In genomic region chr6:44074383-44075136, GRCh38 we compare ENCODE assay signal across 7 cellular contexts. TPM values are rescaled to one million over a fixed set of nuclear protein-coding genes. Genes with fewer than 3 reads are reported as not detected.
DNase-seq lines count a peak whose midpoint lies in the region; ATAC-seq and TF ChIP-seq lines count a peak whose summit lies in the region.

No MANE protein-coding gene starts in this region.

- POLR2A ChIA-PET in IMR-90 (lab: Charles Lee; ENCODE audit: unreplicated experiment) = no interaction called here

- in situ Hi-C loops in IMR-90 (cut with MboI; ENCODE audit: low sequenced_read_pairs) = loop anchor here (5.0 to 10.0 kb wide), 2 partner anchors 302 to 470 kb away; partner anchors contain the start of gene VEGFA

- H3K79me1 ChIP-seq in IMR-90 (ENCODE audit: low read depth in 1 of 2, low read length in 2 of 2) (peaks cover 0 to 15% of the 10 kb centered on the region in 2 experiments; a peak in 3 of 4 replicates), neuronal stem cell (ENCODE audit: low read depth, low read length) (peaks cover 2% of the 10 kb centered on the region)

- H3K9ac ChIP-seq in IMR-90 (ENCODE audit: low read depth, low read length) (peak overlapping the region; percentile 51), neuronal stem cell (ENCODE audit: low read depth, low read length, poor library complexity) (no peak overlapping the region)

- peak overlapping the region; percentile 98 to 99 for H4K8ac ChIP-seq in IMR-90 (ENCODE audit: low read depth in 2 of 2, low read length in 2 of 2)
- no peak overlapping the region for H4K8ac ChIP-seq in neuronal stem cell (ENCODE audit: low read depth, low read length)

- ATAC-seq in GM18909 (IDR thresholded peaks at IDR 0.05; ENCODE audit: poor library complexity, unreplicated experiment) (peak; percentile 37), IMR-90 (ENCODE audit: low read depth) (peak; percentile 39)

- no peaks in the 10 kb centered on the region for H3K27me3 ChIP-seq in IMR-90 (ENCODE audit: control insufficient read depth, insufficient read depth, low read length)
- H3K27me3 ChIP-seq in esophagus squamous epithelium = peaks cover 0 to 13% (median 0%) of the 10 kb centered on the region in 4 donors
- peaks cover 0 to 33% (median 5%) of the 10 kb centered on the region in 3 experiments for H3K27me3 ChIP-seq in neuronal stem cell (ENCODE audit: control insufficient read depth in 3 of 3, insufficient read depth in 3 of 3, low read depth in 1 of 3, low read length in 3 of 3)
- no peaks in the 10 kb centered on the region for H3K27me3 ChIP-seq in testis

- H2AK9ac ChIP-seq in IMR-90 (replicated peaks; ENCODE audit: low read depth, low read length, poor library complexity) = peak overlapping the region; percentile 99

- dilution Hi-C loops in IMR-90 (cut with HindIII; ENCODE audit: low sequenced_read_pairs, unreplicated experiment) = no loop called here

- intact Hi-C loops in IMR-90 (cut with micrococcal nuclease) = loop anchor here (1.0 to 5.0 kb wide), 7 partner anchors 64 to 407 kb away; no protein-coding TSS in a partner anchor
- intact Hi-C loops in esophagus squamous epithelium (cut with DNase I) = loop anchor here (5.0 kb wide), 2 partner anchors 307 to 407 kb away; no protein-coding TSS in a partner anchor
- intact Hi-C loops in testis (cut with DNase I; ENCODE audit: low total_unique reads) = loop anchor here (2.0 to 10.0 kb wide), 2 partner anchors 304 to 410 kb away; partner anchors contain the start of gene VEGFA

- peak overlapping the region; percentile 93; the same call in 1 of the 2 replicates for H3K23ac ChIP-seq in IMR-90 (ENCODE audit: low read depth, low read length)
- H3K23ac ChIP-seq in neuronal stem cell (ENCODE audit: low read depth, low read length, poor library complexity) = peak overlapping the region; percentile 0

- H2BK120ac ChIP-seq in IMR-90 (ENCODE audit: low read depth, low read length) = peak overlapping the region; percentile 99
- H2BK120ac ChIP-seq in neuronal stem cell (ENCODE audit: low read depth, low read length) = no peak overlapping the region

- BruUV-seq in IMR-90 (replicated peaks; lab: Mats Ljungman, UMichigan) = no TSS peak

- H3K4me3 ChIP-seq in IMR-90 (ENCODE audit: insufficient read depth, low read depth, low read length) (no peak overlapping the region), esophagus squamous epithelium (peak overlapping the region in 3 of 4 donors; percentile 52 to 71 (median 54)), neuronal stem cell (ENCODE audit: low read length in 2 of 2) (peak overlapping the region in 1 of 2 donors; percentile 6), testis (no peak overlapping the region)

- H2AK5ac ChIP-seq in IMR-90 (ENCODE audit: low read depth, low read length) (peak overlapping the region; percentile 100), neuronal stem cell (ENCODE audit: low read depth, low read length) (peak overlapping the region; percentile 99)

- H3K4ac ChIP-seq in IMR-90 (ENCODE audit: low read depth, low read length) (peak overlapping the region; percentile 97), neuronal stem cell (ENCODE audit: low read length) (no peak overlapping the region)

- H3K9me3 ChIP-seq in IMR-90 (ENCODE audit: control insufficient read depth, insufficient read depth, low read length) = no peaks in the 10 kb centered on the region
- H3K9me3 ChIP-seq in esophagus squamous epithelium = no peaks in the 10 kb centered on the region
- peaks cover 0 to 2% of the 10 kb centered on the region in 2 donors for H3K9me3 ChIP-seq in neuronal stem cell (replicated peaks in 1 of 2; ENCODE audit: control insufficient read depth in 2 of 2, insufficient read depth in 1 of 2, low read depth in 1 of 2, low read length in 2 of 2)
- no peaks in the 10 kb centered on the region for H3K9me3 ChIP-seq in testis

- TF ChIP-seq CTCF in IMR-90 (conservative IDR thresholded peaks at IDR 0.05; ENCODE audit: low read depth, low read length) (peak; percentile 94), esophagus squamous epithelium (IDR thresholded peaks at IDR 0.05) (peak; percentile 85 to 97 (median 91)), testis (IDR thresholded peaks at IDR 0.05) (peak; percentile 81 to 91 (median 90))

- WGBS in IMR-90 (ENCODE audit: extremely low coverage in 2 of 2, insufficient read length in 1 of 2), 2 experiments = 10% methylated on average over 2 of the region's 18 CpGs; no CpG with 5 or more reads in 1 of the 2 experiments
- WGBS in esophagus squamous epithelium, 2 donors = 4 to 5% methylated on average over 5 to 18 of the region's 18 CpGs
- no CpG with 5 or more reads among the region's 18 CpGs for WGBS in neuronal stem cell (ENCODE audit: extremely low coverage in 2 of 2, insufficient read length in 2 of 2, insufficient replicate concordance in 1 of 2), 2 donors
- 2 to 3% methylated on average over 17 to 18 of the region's 18 CpGs for WGBS in testis, 2 donors

- peak overlapping the region; percentile 88 for H2BK5ac ChIP-seq in IMR-90 (ENCODE audit: low read depth, low read length, poor library complexity, severe bottlenecking)
- peak overlapping the region; percentile 47 for H2BK5ac ChIP-seq in neuronal stem cell (ENCODE audit: low read length)

- H2BK12ac ChIP-seq in neuronal stem cell (ENCODE audit: low read length) = peak overlapping the region; percentile 59

- H2BK15ac ChIP-seq in IMR-90 (ENCODE audit: low read depth, low read length) (peak overlapping the region; percentile 94; the same call in 2 of the 3 replicates), neuronal stem cell (ENCODE audit: low read length) (peak overlapping the region; percentile 90)

- no peaks in the 10 kb centered on the region for H4K20me1 ChIP-seq in IMR-90 (ENCODE audit: insufficient read depth, low read length)

- H3K4me2 ChIP-seq in IMR-90 (ENCODE audit: low read depth, low read length) (peak overlapping the region; percentile 6; the same call in 1 of the 2 replicates), neuronal stem cell (ENCODE audit: insufficient read depth, low read length, poor library complexity, severe bottlenecking) (no peak overlapping the region)

- CTCF ChIA-PET in IMR-90 (lab: Yijun Ruan, JAX) = interaction anchor here (0.6 to 4.6 kb wide), 8 partner anchors 84 to 628 kb away, joined by 3 to 22 read pairs (median 4); partner anchors contain the start of gene VEGFA

- peak overlapping the region; percentile 97 for H3K18ac ChIP-seq in IMR-90 (ENCODE audit: low read depth, low read length)
- H3K18ac ChIP-seq in neuronal stem cell (ENCODE audit: low read length) = peak overlapping the region; percentile 84

- peak overlapping the region; percentile 19; the same call in 1 of the 2 replicates for H3K56ac ChIP-seq in IMR-90 (ENCODE audit: extremely low read depth, insufficient read depth, low read length)

- peak overlapping the region; percentile 97 for H4K5ac ChIP-seq in IMR-90 (ENCODE audit: low read depth, low read length)

- peak; percentile 48 for TF ChIP-seq POLR2A in IMR-90 (IDR thresholded peaks at IDR 0.05; ENCODE audit: low read depth, low read length)
- no peak for TF ChIP-seq POLR2A in esophagus squamous epithelium (IDR thresholded peaks at IDR 0.05)
- no peak for TF ChIP-seq POLR2A in testis (IDR thresholded peaks at IDR 0.05)

- TF ChIP-seq RAD21 in IMR-90 (IDR thresholded peaks at IDR 0.05; ENCODE audit: low read length) = peak; percentile 92

- H3K27ac ChIP-seq in IMR-90 (ENCODE audit: insufficient read depth, low read length) = peak overlapping the region; percentile 87
- H3K27ac ChIP-seq in esophagus squamous epithelium = peak overlapping the region; percentile 56 to 83 (median 80)
- no peak overlapping the region for H3K27ac ChIP-seq in neuronal stem cell (replicated peaks; ENCODE audit: low read length)
- H3K27ac ChIP-seq in testis = peak overlapping the region; percentile 62 to 91

- H2AFZ ChIP-seq in IMR-90 (replicated peaks; ENCODE audit: low read length, poor library complexity) (peak overlapping the region; percentile 89), neuronal stem cell (ENCODE audit: low read length) (peak overlapping the region; percentile 20)

- H3K4me1 ChIP-seq in IMR-90 (ENCODE audit: control insufficient read depth, insufficient read depth, low read length) (peaks cover 32% of the 10 kb centered on the region), esophagus squamous epithelium (peaks cover 37 to 78% (median 44%) of the 10 kb centered on the region in 3 donors), neuronal stem cell (ENCODE audit: control insufficient read depth in 2 of 2, insufficient read depth in 1 of 2, low read depth in 1 of 2, low read length in 2 of 2) (peaks cover 23 to 26% of the 10 kb centered on the region in 2 donors), testis (peaks cover 27% of the 10 kb centered on the region)

- peak overlapping the region; percentile 94 for H2BK20ac ChIP-seq in IMR-90 (ENCODE audit: low read depth, low read length)

- peaks cover 16% of the 10 kb centered on the region for H3K9me1 ChIP-seq in IMR-90 (ENCODE audit: insufficient read depth, low read length)

- H4K91ac ChIP-seq in IMR-90 (ENCODE audit: insufficient read depth, low read depth, low read length) = peak overlapping the region; percentile 97
- H4K91ac ChIP-seq in neuronal stem cell (ENCODE audit: low read depth, low read length, poor library complexity) = no peak overlapping the region

- DNase-seq in IMR-90 = peak; percentile 87
- DNase-seq in activated CD8-positive, alpha-beta memory T cell treated with anti-CD3 and anti-CD28 coated beads, Interleukin-2, amount 50 U/mL, for 1 hour (ENCODE audit: extremely low read depth) = peak; percentile 34
- no peak for DNase-seq in esophagus squamous epithelium (lab: John Stamatoyannopoulos, UW)
- DNase-seq in neuronal stem cell (ENCODE audit: low spot score) = peak; percentile 80
- DNase-seq in testis = peak; percentile 78
- no peak for DNase-seq in NCI-H82 treated with DMSO at 0.1 percent for 48 hours (lab: John Stamatoyannopoulos, UW; ENCODE audit: unreplicated experiment)

- H3K14ac ChIP-seq in IMR-90 (replicated peaks; ENCODE audit: low read depth, low read length) = peak overlapping the region; percentile 97
- H3K14ac ChIP-seq in neuronal stem cell (ENCODE audit: low read length) = no peak overlapping the region

- H3K36me3 ChIP-seq in IMR-90 (ENCODE audit: control insufficient read depth, insufficient read depth, low read length) (no peaks in the 10 kb centered on the region), esophagus squamous epithelium (no peaks in the 10 kb centered on the region), neuronal stem cell (replicated peaks in 1 of 2; ENCODE audit: control insufficient read depth in 2 of 2, insufficient read depth in 2 of 2, low read length in 2 of 2) (peaks cover 0 to 3% of the 10 kb centered on the region in 2 donors), testis (ENCODE audit: low read depth, missing control alignments) (no peaks in the 10 kb centered on the region)

RNA-seq across cellular contexts. Expression of gene MRPL14, which starts 52.7 kb away (rescaled TPM):
- total RNA-seq in IMR-90 (2012; rRNA removed) = 43.7 and 52.8 TPM in 2 replicates
- polyA plus RNA-seq in IMR-90 (2012; rRNA removed) = 87.9 and 102 TPM in 2 replicates
- polyA plus RNA-seq in IMR-90 (2012; cell fraction: cytosol; rRNA removed) = 107 and 112 TPM in 2 replicates
- 25.7 and 42.9 TPM in 2 replicates for polyA plus RNA-seq in IMR-90 (2012; cell fraction: nucleus; rRNA removed; ENCODE audit: low replicate concordance)
- 10 to 100 TPM; 41.7 to 60.3 (median 53.6) TPM for total RNA-seq in esophagus squamous epithelium
- polyA plus RNA-seq in neuronal stem cell (2013, experiment 1 of 2) = 64.6 TPM
- 66.2 TPM for polyA plus RNA-seq in neuronal stem cell (2013, experiment 2 of 2)
- total RNA-seq in testis = 10 to 100 TPM; 47.6 to 53.5 TPM
- polyA plus RNA-seq in testis (ENCODE audit: insufficient read depth, low read depth, low replicate concordance) = 86.5 TPM

RNA-seq across cellular contexts. Expression of gene TMEM63B, which starts 52.8 kb away (rescaled TPM):
- total RNA-seq in IMR-90 (2012; rRNA removed) (12.2 and 12.8 TPM in 2 replicates), esophagus squamous epithelium (10 to 100 TPM; 27.8 to 56.3 (median 45.5) TPM), testis (100 to 1,000 TPM; 139 to 170 TPM)
- polyA plus RNA-seq in IMR-90 (2012; rRNA removed) (42.6 and 45.6 TPM in 2 replicates), testis (ENCODE audit: insufficient read depth, low read depth, low replicate concordance) (79.0 TPM)
- 18.6 and 55.2 TPM in 2 replicates for polyA plus RNA-seq in IMR-90 (2012; cell fraction: cytosol; rRNA removed)
- polyA plus RNA-seq in IMR-90 (2012; cell fraction: nucleus; rRNA removed; ENCODE audit: low replicate concordance) = 129 TPM in 2 replicates
- 28.8 TPM for polyA plus RNA-seq in neuronal stem cell (2013, experiment 1 of 2)
- 27.4 TPM for polyA plus RNA-seq in neuronal stem cell (2013, experiment 2 of 2)

Comparison
In these comparisons a context has a peak if more than half of its experiments do, and no peak if none do; other contexts are left out.
1. DNase-seq: peak in IMR-90 (single experiment), activated CD8-positive, alpha-beta memory T cell treated with anti-CD3 and anti-CD28 coated beads, Interleukin-2, amount 50 U/mL, for 1 hour (single experiment), neuronal stem cell (single experiment) and testis (single experiment); none in esophagus squamous epithelium (single experiment) and NCI-H82 treated with DMSO at 0.1 percent for 48 hours (single experiment).
2. H3K4me3 ChIP-seq: peak in esophagus squamous epithelium (3 of 4); none in IMR-90 (single experiment) and testis (0 of 2).
3. Peak in every context shown above with its lines, with median percentiles within 50 percentile points of each other: CTCF ChIP-seq.